ENCODE assay signal across 12 cellular contexts in genomic region chr3:33360136-33360825, GRCh38.
A peak's percentile ranks its signal among the peaks of the same experiment; 100 is the strongest.
DNase-seq lines count a peak whose midpoint lies in the region; ATAC-seq and TF ChIP-seq lines count a peak whose summit lies in the region.
"Had no signal": no experiment of that assay in that cellular context is flagged by ENCODE, and none has a peak within 500 bp of the region (broad histone marks: within the 10 kb centered on the region; RNA-seq: fewer than 3 reads in every experiment).

No MANE protein-coding gene starts in this region.

- H3K4me1 ChIP-seq in PC-3 (ENCODE audit: insufficient read depth, low read length) = peaks cover 69% of the 10 kb centered on the region
- peaks cover 43% of the 10 kb centered on the region for H3K4me1 ChIP-seq in osteoblast (ENCODE audit: insufficient read depth, low read length)

- H3K36me3 ChIP-seq in PC-3 (ENCODE audit: low read depth, low read length) (no peaks in the 10 kb centered on the region), osteoblast (ENCODE audit: insufficient read depth, low read length) (no peaks in the 10 kb centered on the region)

- CTCF ChIA-PET in PC-3 (lab: Charles Lee) = interaction anchor here (0.8 to 2.3 kb wide), 2 partner anchors 13 to 60 kb away, joined by 3 to 10 read pairs; no protein-coding TSS in a partner anchor

- peak; percentile 89 for ATAC-seq in PC-3
- ATAC-seq in HG02973 (IDR thresholded peaks at IDR 0.05; ENCODE audit: unreplicated experiment) = no peak
- ATAC-seq: GM12878 had no signal

- no peaks in the 10 kb centered on the region for H3K27me3 ChIP-seq in PC-3 (ENCODE audit: low read length)
- no peaks in the 10 kb centered on the region for H3K27me3 ChIP-seq in osteoblast (ENCODE audit: insufficient read depth, low read length)

- peak overlapping the region; percentile 55 for H3K4me3 ChIP-seq in PC-3 (ENCODE audit: low read length)
- H3K4me3 ChIP-seq in epithelial cell of esophagus (ENCODE audit: low read length) = no peak overlapping the region
- peak overlapping the region; percentile 27 for H3K4me3 ChIP-seq in osteoblast (ENCODE audit: insufficient read depth, low read length)
- H3K4me3 ChIP-seq: GM12878 had no signal

- H4K20me1 ChIP-seq in PC-3 (ENCODE audit: low read length) = no peaks in the 10 kb centered on the region
- no peaks in the 10 kb centered on the region for H4K20me1 ChIP-seq in osteoblast (ENCODE audit: insufficient read depth, low read length)

- H3K9me2 ChIP-seq in PC-3 (replicated peaks; ENCODE audit: low read length) = no peaks in the 10 kb centered on the region

- peak overlapping the region; percentile 97 for H3K27ac ChIP-seq in PC-3 (ENCODE audit: low read length)
- H3K27ac ChIP-seq in osteoblast (ENCODE audit: low read depth, low read length) = peak overlapping the region; percentile 87

- BruUV-seq in PC-3 (replicated peaks; lab: Mats Ljungman, UMichigan) = TSS peak; percentile 82

- intact Hi-C loops in PC-3 (cut with micrococcal nuclease) = loop anchor here (1.0 kb wide), 1 partner anchor 60 kb away; no protein-coding TSS in a partner anchor

- H3K4me2 ChIP-seq in PC-3 (ENCODE audit: low read length) (peak overlapping the region; percentile 84), osteoblast (ENCODE audit: insufficient read depth, low read length) (peak overlapping the region; percentile 78)

- peak; percentile 85 for DNase-seq in ELR (ENCODE audit: low read depth)
- peak; percentile 95 for DNase-seq in PC-3
- DNase-seq in epithelial cell of esophagus (ENCODE audit: low read depth) = peak; percentile 89
- peak; percentile 87 for DNase-seq in osteoblast (ENCODE audit: insufficient read length, low spot score, missing footprints)
- DNase-seq in DMS114 treated with DMSO at 0.1 percent for 48 hours (lab: John Stamatoyannopoulos, UW; ENCODE audit: unreplicated experiment) = no peak
- no peak for DNase-seq in anterior cingulate cortex (lab: John Stamatoyannopoulos, UW)
- DNase-seq in NCI-H1694 treated with DMSO at 0.1 percent for 48 hours (lab: John Stamatoyannopoulos, UW) = no peak
- DNase-seq: COR-L47, foreskin melanocyte, NCI-H1930 had no signal

- TF ChIP-seq CTCF in PC-3 (conservative IDR thresholded peaks at IDR 0.05; ENCODE audit: low read depth, low read length) (no peak), epithelial cell of esophagus (IDR thresholded peaks at IDR 0.05; ENCODE audit: insufficient read depth, low read depth, low read length, missing control alignments) (no peak), osteoblast (IDR thresholded peaks at IDR 0.05; ENCODE audit: extremely low read depth, low read depth, low read length) (no peak)

- peak overlapping the region; percentile 73 for H3K9ac ChIP-seq in PC-3 (ENCODE audit: low read length)

- H3K9me3 ChIP-seq in PC-3 (ENCODE audit: low read length) = no peaks in the 10 kb centered on the region
- H3K9me3 ChIP-seq in osteoblast (ENCODE audit: low read depth, low read length) = no peaks in the 10 kb centered on the region

- no peaks in the 10 kb centered on the region for H3K79me2 ChIP-seq in PC-3 (ENCODE audit: low read length)
- H3K79me2 ChIP-seq in osteoblast (ENCODE audit: insufficient read depth, low read length) = peaks cover 6% of the 10 kb centered on the region

- POLR2A ChIA-PET in PC-3 (lab: Charles Lee; ENCODE audit: unreplicated experiment) = interaction anchor here (0.5 to 1.0 kb wide), 2 partner anchors 61 to 68 kb away, joined by 3 to 10 read pairs; no protein-coding TSS in a partner anchor

- no peaks in the 10 kb centered on the region for H3F3A ChIP-seq in PC-3 (ENCODE audit: low read length, unreplicated experiment)

- H2AFZ ChIP-seq in PC-3 (ENCODE audit: low read length) (0 out of 2 replicates have a peak overlapping the region, but pooled peaks have one; percentile 15), osteoblast (ENCODE audit: low read length) (no peak overlapping the region)

Comparison
In these comparisons a context has a peak if more than half of its experiments do, and no peak if none do; other contexts are left out.
1. DNase-seq: peak in ELR (single experiment), PC-3 (single experiment), epithelial cell of esophagus (single experiment) and osteoblast (single experiment); none in DMS114 treated with DMSO at 0.1 percent for 48 hours (single experiment), anterior cingulate cortex (0 of 58) and NCI-H1694 treated with DMSO at 0.1 percent for 48 hours (single experiment).